In the genomic region with DNA sequence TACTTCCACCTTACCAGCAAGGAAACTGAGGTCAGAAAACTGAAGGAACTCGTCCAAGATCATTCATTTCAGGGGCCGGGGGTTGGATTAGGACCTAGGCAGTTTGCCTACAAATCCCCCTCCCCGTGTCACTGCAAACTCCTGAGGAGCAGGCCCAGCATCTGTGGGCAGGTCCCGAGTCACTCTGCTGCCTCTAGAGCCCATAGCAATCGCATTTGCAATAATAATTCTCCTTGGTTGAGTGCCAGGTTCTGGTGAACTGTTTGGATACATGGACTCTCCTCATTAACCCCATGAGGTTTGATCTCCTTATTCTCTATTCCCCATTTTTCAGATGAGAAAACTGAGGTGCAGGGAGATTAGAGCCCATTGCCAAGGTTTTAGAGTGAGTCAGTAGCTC, we compare ENCODE assay signal across 8 cellular contexts. TPM values are rescaled to one million over a fixed set of nuclear protein-coding genes. Genes with fewer than 3 reads are reported as not detected.
DNase-seq lines count a peak whose midpoint lies in the region; TF ChIP-seq lines count a peak whose summit lies in the region.

No MANE protein-coding gene starts in this region.

- H3K4me2 ChIP-seq in PC-9 (peak overlapping the region; percentile 96), neuronal stem cell (ENCODE audit: insufficient read depth, low read length, poor library complexity, severe bottlenecking) (peak overlapping the region; percentile 89)

- H3K9ac ChIP-seq in neuronal stem cell (ENCODE audit: low read depth, low read length, poor library complexity), result no peak overlapping the region

- TF ChIP-seq CTCF in PC-9 (conservative IDR thresholded peaks at IDR 0.05) (no peak), endothelial cell (IDR thresholded peaks at IDR 0.05; ENCODE audit: unreplicated experiment) (no peak)

- no peak overlapping the region for H2BK15ac ChIP-seq in neuronal stem cell (ENCODE audit: low read length)

- no peak overlapping the region for H2AK5ac ChIP-seq in neuronal stem cell (ENCODE audit: low read depth, low read length)

- H3K79me2 ChIP-seq in PC-9 (ENCODE audit: low read depth), result peaks cover 14% of the 10 kb centered on the region

- H3K27ac ChIP-seq in PC-9 (no peak overlapping the region), neuronal stem cell (replicated peaks; ENCODE audit: low read length) (no peak overlapping the region)

- WGBS in neuronal stem cell (ENCODE audit: extremely low coverage in 2 of 2, insufficient read length in 2 of 2, insufficient replicate concordance in 1 of 2), 2 donors, result no CpG with 5 or more reads among the region's 5 CpGs

- peak overlapping the region; percentile 80; the same call in 1 of the 2 replicates for H2AFZ ChIP-seq in PC-9
- H2AFZ ChIP-seq in neuronal stem cell (ENCODE audit: low read length), result no peak overlapping the region

- H3K36me3 ChIP-seq in PC-9 (ENCODE audit: low read depth) (peaks cover 3% of the 10 kb centered on the region), neuronal stem cell (replicated peaks in 1 of 2; ENCODE audit: control insufficient read depth in 2 of 2, insufficient read depth in 2 of 2, low read length in 2 of 2) (peaks cover 16 to 47% of the 10 kb centered on the region in 2 donors)

- peaks cover 8% of the 10 kb centered on the region; the same call in 1 of the 2 replicates for H4K20me1 ChIP-seq in PC-9 (ENCODE audit: insufficient read depth)

- no peak overlapping the region for H3K4ac ChIP-seq in neuronal stem cell (ENCODE audit: low read length)

- no peak overlapping the region for H4K91ac ChIP-seq in neuronal stem cell (ENCODE audit: low read depth, low read length, poor library complexity)

- no peaks in the 10 kb centered on the region for H3K9me3 Mint-ChIP-seq in endothelial cell (ENCODE audit: unreplicated experiment)

- no peaks in the 10 kb centered on the region for H3K27me3 ChIP-seq in PC-9 (ENCODE audit: insufficient read depth, low read depth)
- no peaks in the 10 kb centered on the region for H3K27me3 ChIP-seq in neuronal stem cell (ENCODE audit: control insufficient read depth in 3 of 3, insufficient read depth in 3 of 3, low read depth in 1 of 3, low read length in 3 of 3)

- intact Hi-C loops in PC-9 (cut with micrococcal nuclease; ENCODE audit: unreplicated experiment), result no loop called here

- no TSS peak for BruUV-seq in PC-9 (replicated peaks; lab: Mats Ljungman, UMichigan)

- no peaks in the 10 kb centered on the region for H3K9me2 ChIP-seq in PC-9 (ENCODE audit: insufficient read depth)

- H4K8ac ChIP-seq in neuronal stem cell (ENCODE audit: low read depth, low read length), result no peak overlapping the region

- peaks cover 6% of the 10 kb centered on the region for H3K36me3 Mint-ChIP-seq in endothelial cell (ENCODE audit: low read depth, unreplicated experiment)

- H2BK5ac ChIP-seq in neuronal stem cell (ENCODE audit: low read length), result no peak overlapping the region

- H3K4me1 ChIP-seq in PC-9 (replicated peaks; ENCODE audit: insufficient read depth) (peaks cover 10% of the 10 kb centered on the region), neuronal stem cell (ENCODE audit: control insufficient read depth in 2 of 2, insufficient read depth in 1 of 2, low read depth in 1 of 2, low read length in 2 of 2) (peaks cover 4 to 5% of the 10 kb centered on the region in 2 donors)

- no peaks in the 10 kb centered on the region for H3K9me3 ChIP-seq in PC-9 (ENCODE audit: insufficient read depth, low read depth)
- no peaks in the 10 kb centered on the region for H3K9me3 ChIP-seq in neuronal stem cell (replicated peaks in 1 of 2; ENCODE audit: control insufficient read depth in 2 of 2, insufficient read depth in 1 of 2, low read depth in 1 of 2, low read length in 2 of 2)

- H3F3A ChIP-seq in PC-9 (ENCODE audit: insufficient read depth, low read depth), result peaks cover 13% of the 10 kb centered on the region

- no peak overlapping the region for H2BK120ac ChIP-seq in neuronal stem cell (ENCODE audit: low read depth, low read length)

- H3K4me3 ChIP-seq in PC-9 (peak overlapping the region; percentile 96), neuronal stem cell (ENCODE audit: low read length in 2 of 2) (peak overlapping the region; percentile 89 to 92)

- peaks cover 14% of the 10 kb centered on the region for H3K79me1 ChIP-seq in neuronal stem cell (ENCODE audit: low read depth, low read length)

- no peak overlapping the region for H3K23ac ChIP-seq in neuronal stem cell (ENCODE audit: low read depth, low read length, poor library complexity)

- POLR2A ChIA-PET in PC-9 (lab: Charles Lee; ENCODE audit: unreplicated experiment), result no interaction called here

- no peak overlapping the region for H3K14ac ChIP-seq in neuronal stem cell (ENCODE audit: low read length)

- peaks cover 5% of the 10 kb centered on the region for H3K27me3 Mint-ChIP-seq in endothelial cell (ENCODE audit: unreplicated experiment)

- H3K27ac Mint-ChIP-seq in endothelial cell (ENCODE audit: unreplicated experiment), result no peak overlapping the region

- H3K4me1 Mint-ChIP-seq in endothelial cell (ENCODE audit: unreplicated experiment), result peaks cover 3% of the 10 kb centered on the region

- DNase-seq in NCI-H2171 treated with DMSO at 0.1 percent for 48 hours (lab: John Stamatoyannopoulos, UW), result peak; percentile 6
- no peak for DNase-seq in NCI-H2171 (lab: John Stamatoyannopoulos, UW)
- no peak for DNase-seq in PC-9
- no peak for DNase-seq in endothelial cell (ENCODE audit: low spot score)
- no peak for DNase-seq in neuronal stem cell (ENCODE audit: low spot score)
- no peak for DNase-seq in superior temporal gyrus (ENCODE audit: extremely low spot score)
- DNase-seq in midbrain (lab: John Stamatoyannopoulos, UW), result no peak
- DNase-seq in NCI-H510A (lab: John Stamatoyannopoulos, UW), result no peak

- H3K4me3 Mint-ChIP-seq in endothelial cell (ENCODE audit: unreplicated experiment), result peak overlapping the region; percentile 93

- H2BK12ac ChIP-seq in neuronal stem cell (ENCODE audit: low read length), result no peak overlapping the region

- CTCF ChIA-PET in PC-9 (lab: Charles Lee), result interaction anchor here (0.6 kb wide), 1 partner anchor 8 kb away, joined by 4 read pairs; no protein-coding TSS in a partner anchor

- no peak overlapping the region for H3K18ac ChIP-seq in neuronal stem cell (ENCODE audit: low read length)

RNA-seq across cellular contexts. Expression of a gene that starts 0.9 kb away (rescaled TPM):
- total RNA-seq in PC-9 (2021) (72.2 and 74.1 TPM in 2 replicates), endothelial cell (ENCODE audit: unreplicated experiment) (69.9 TPM)
- 78.9 TPM for polyA plus RNA-seq in neuronal stem cell (2013, experiment 1 of 2)
- 76.3 TPM for polyA plus RNA-seq in neuronal stem cell (2013, experiment 2 of 2)

RNA-seq across cellular contexts. Expression of a gene that starts 8.3 kb away (rescaled TPM):
- total RNA-seq in PC-9 (2021) (400 and 403 TPM in 2 replicates), endothelial cell (ENCODE audit: unreplicated experiment) (399 TPM)
- 416 TPM for polyA plus RNA-seq in neuronal stem cell (2013, experiment 1 of 2)
- 386 TPM for polyA plus RNA-seq in neuronal stem cell (2013, experiment 2 of 2)

RNA-seq across cellular contexts. Expression of a gene that starts 17.1 kb away (rescaled TPM):
- 30.7 and 35.8 TPM in 2 replicates for total RNA-seq in PC-9 (2021)
- total RNA-seq in endothelial cell (ENCODE audit: unreplicated experiment), result 45.9 TPM
- polyA plus RNA-seq in neuronal stem cell (2013, experiment 1 of 2), result 24.5 TPM
- polyA plus RNA-seq in neuronal stem cell (2013, experiment 2 of 2), result 22.9 TPM
